In genomic region chr21:44919913-44920693, GRCh38 we compare ENCODE assay signal across 9 cellular contexts. TPM values are rescaled to one million over a fixed set of nuclear protein-coding genes. Genes with fewer than 3 reads are reported as not detected.
DNase-seq lines count a peak whose midpoint lies in the region; ATAC-seq and TF ChIP-seq lines count a peak whose summit lies in the region.
"Had no signal": no experiment of that assay in that cellular context is flagged by ENCODE, and none has a peak within 500 bp of the region (broad histone marks: within the 10 kb centered on the region; RNA-seq: fewer than 3 reads in every experiment).

No MANE protein-coding gene starts in this region.

- DNase-seq in natural killer cell: no peak
- no peak for DNase-seq in omental fat pad (ENCODE audit: low spot score)
- DNase-seq in ACHN: no peak
- no peak for DNase-seq in DMS153 treated with DMSO at 0.1 percent for 48 hours (lab: John Stamatoyannopoulos, UW; ENCODE audit: unreplicated experiment)
- no peak for DNase-seq in NCI-H82 treated with DMSO at 0.1 percent for 48 hours (lab: John Stamatoyannopoulos, UW; ENCODE audit: unreplicated experiment)
- DNase-seq: stimulated activated CD4-positive, alpha-beta T cell treated with anti-CD3 and anti-CD28 coated beads, Interleukin-2, amount 100 ng/mL, for 48 hours had no signal

- H3K4me3 Mint-ChIP-seq in activated naive CD8-positive, alpha-beta T cell: peak overlapping the region; percentile 98
- H3K4me3 Mint-ChIP-seq in natural killer cell: peak overlapping the region; percentile 92

- in situ Hi-C loops in ACHN (cut with HindIII; ENCODE audit: low pct_ligation_motif_present, low pct_unique_long_range_greater_than_20kb, low sequenced_read_pairs): no loop called here

- H3K4me1 Mint-ChIP-seq in activated naive CD8-positive, alpha-beta T cell (ENCODE audit: low read depth): peaks cover 77% of the 10 kb centered on the region
- H3K4me1 Mint-ChIP-seq in natural killer cell: peaks cover 80 to 96% of the 10 kb centered on the region in 2 donors

- no peaks in the 10 kb centered on the region for H3K27me3 Mint-ChIP-seq in activated naive CD8-positive, alpha-beta T cell
- H3K27me3 Mint-ChIP-seq in natural killer cell (ENCODE audit: low read depth in 2 of 2): no peaks in the 10 kb centered on the region

- no peak for TF ChIP-seq CTCF in natural killer cell (IDR thresholded peaks at IDR 0.05)
- no peak for TF ChIP-seq CTCF in omental fat pad (IDR thresholded peaks at IDR 0.05)

- no peaks in the 10 kb centered on the region for H3K9me3 Mint-ChIP-seq in activated naive CD8-positive, alpha-beta T cell (ENCODE audit: low read depth)
- H3K9me3 Mint-ChIP-seq in natural killer cell: no peaks in the 10 kb centered on the region

- peaks cover 2% of the 10 kb centered on the region for H3K36me3 Mint-ChIP-seq in activated naive CD8-positive, alpha-beta T cell
- H3K36me3 Mint-ChIP-seq in natural killer cell: no peaks in the 10 kb centered on the region

- intact Hi-C loops in natural killer cell (cut with micrococcal nuclease): loop anchor here (10.0 kb wide), 1 partner anchor 545 kb away; no protein-coding TSS in a partner anchor

- H3K27ac Mint-ChIP-seq in activated naive CD8-positive, alpha-beta T cell: peak overlapping the region; percentile 97
- peak overlapping the region; percentile 92 to 98 for H3K27ac Mint-ChIP-seq in natural killer cell

- ATAC-seq in HG02870 (IDR thresholded peaks at IDR 0.05; ENCODE audit: unreplicated experiment) (peak; percentile 29), natural killer cell (peak; percentile 17 to 44 (median 26)), omental fat pad (ENCODE audit: low FRiP score) (no peak)

- H3K4me3 ChIP-seq in GM08714 (ENCODE audit: low read length): peak overlapping the region; percentile 77

RNA-seq across cellular contexts. Expression of gene ITGB2, which starts 0.6 kb away (rescaled TPM):
- total RNA-seq in natural killer cell: 1,000 to 10,000 TPM; 1,223 to 1,393 (median 1,250) TPM
- total RNA-seq in omental fat pad: 100 to 1,000 TPM in 3 of 4 donors, 10 to 100 TPM in 1; 98.5 to 581 (median 217) TPM

RNA-seq across cellular contexts. Expression of gene SLX9, which starts 19.7 kb away (rescaled TPM):
- total RNA-seq in natural killer cell (10 to 100 TPM; 12.8 to 22.9 (median 20.0) TPM), omental fat pad (10 to 100 TPM; 11.9 to 26.2 (median 16.1) TPM)

RNA-seq across cellular contexts. Expression of gene PTTG1IP, which starts 46.6 kb away (rescaled TPM):
- total RNA-seq in natural killer cell (100 to 1,000 TPM in 2 of 3 donors, 10 to 100 TPM in 1; 96.8 to 144 (median 126) TPM), omental fat pad (100 to 1,000 TPM; 200 to 241 (median 214) TPM)
